ENCODE assay signal across 23 cellular contexts in genomic region chr1:24204116-24204515, GRCh38. TPM values are rescaled to one million over a fixed set of nuclear protein-coding genes. Genes with fewer than 3 reads are reported as not detected.
"Had no signal": no experiment of that assay in that cellular context is flagged by ENCODE, and none has a peak within 500 bp of the region (broad histone marks: within the 10 kb centered on the region; RNA-seq: fewer than 3 reads in every experiment).

No MANE protein-coding gene starts in this region.

- H3K27me3 Mint-ChIP-seq: activated naive CD8-positive, alpha-beta T cell treated with anti-CD3 and anti-CD28 coated beads for 36 hours had no signal

- ATAC-seq: left lobe of liver, lower lobe of right lung, sciatic nerve had no signal

- H3K27ac Mint-ChIP-seq: activated naive CD8-positive, alpha-beta T cell treated with anti-CD3 and anti-CD28 coated beads for 36 hours; activated T-helper 2 cell treated with anti-CD3 and anti-CD28 coated beads, Interferon-gamma antibody, Interleukin-2, Interleukin-4, amounts not matched to agents 10 μg/mL and 5 μg/mL and 100 μg/mL, durations not matched to agents 14 hours and 24 hours and 36 hours; effector memory CD8-positive, alpha-beta T cell; stimulated activated effector memory CD8-positive, alpha-beta T cell treated with anti-CD3 and anti-CD28 coated beads, Interleukin-12 subunit alpha, Interleukin-12 subunit beta, amount 100 ng/mL, for 72 hours had no signal

- H3K27ac ChIP-seq: lower lobe of right lung, tibial nerve, uterus had no signal

- DNase-seq: activated CD4-positive, alpha-beta T cell treated with anti-CD3 and anti-CD28 coated beads for 4 hours; activated CD4-positive, CD25-positive, alpha-beta regulatory T cell; activated CD8-positive, alpha-beta memory T cell treated with anti-CD3 and anti-CD28 coated beads, Interleukin-2, amount 50 U/mL, for 48 hours; activated naive CD4-positive, alpha-beta T cell; activated T-cell treated with anti-CD3 and anti-CD28 coated beads, Interleukin-2, amount 50 U/mL, for 4 hours; central memory CD4-positive, alpha-beta T cell; effector memory CD8-positive, alpha-beta T cell; lower lobe of right lung; naive B cell; small intestine; uterus had no signal

- H3K36me3 ChIP-seq: lower lobe of right lung, stomach, suprapubic skin, tibial nerve, uterus had no signal

- H3K4me3 ChIP-seq: lower lobe of right lung, stomach, suprapubic skin, tibial nerve, uterus had no signal

- H3K9me3 ChIP-seq: lower lobe of right lung, stomach, suprapubic skin, tibial nerve, uterus had no signal

- H3K9me3 Mint-ChIP-seq: activated naive CD8-positive, alpha-beta T cell treated with anti-CD3 and anti-CD28 coated beads for 36 hours; activated T-cell treated with anti-CD3 and anti-CD28 coated beads, Interleukin-2, amount 50 U/mL, for 4 hours; activated T-helper 2 cell treated with anti-CD3 and anti-CD28 coated beads, Interferon-gamma antibody, Interleukin-2, Interleukin-4, amounts not matched to agents 10 μg/mL and 5 μg/mL and 100 μg/mL, durations not matched to agents 14 hours and 24 hours and 36 hours; effector memory CD8-positive, alpha-beta T cell; naive B cell; neural crest cell; stimulated activated effector memory CD8-positive, alpha-beta T cell treated with anti-CD3 and anti-CD28 coated beads, Interleukin-12 subunit alpha, Interleukin-12 subunit beta, amount 100 ng/mL, for 72 hours had no signal

- H3K27me3 ChIP-seq: suprapubic skin, tibial nerve, uterus had no signal

- FAIRE-seq: astrocyte, colon, small intestine had no signal

- H3K4me3 Mint-ChIP-seq: activated naive CD8-positive, alpha-beta T cell treated with anti-CD3 and anti-CD28 coated beads for 36 hours; activated T-cell treated with anti-CD3 and anti-CD28 coated beads, Interleukin-2, amount 50 U/mL, for 4 hours; effector memory CD8-positive, alpha-beta T cell; neural crest cell; stimulated activated effector memory CD8-positive, alpha-beta T cell treated with anti-CD3 and anti-CD28 coated beads, Interleukin-12 subunit alpha, Interleukin-12 subunit beta, amount 100 ng/mL, for 72 hours had no signal

RNA-seq across cellular contexts. Expression of gene IFNLR1, which starts 17.0 kb away (rescaled TPM):
- total RNA-seq: osteoblast had no signal
